ENCODE assay signal across 9 cellular contexts in the genomic region with DNA sequence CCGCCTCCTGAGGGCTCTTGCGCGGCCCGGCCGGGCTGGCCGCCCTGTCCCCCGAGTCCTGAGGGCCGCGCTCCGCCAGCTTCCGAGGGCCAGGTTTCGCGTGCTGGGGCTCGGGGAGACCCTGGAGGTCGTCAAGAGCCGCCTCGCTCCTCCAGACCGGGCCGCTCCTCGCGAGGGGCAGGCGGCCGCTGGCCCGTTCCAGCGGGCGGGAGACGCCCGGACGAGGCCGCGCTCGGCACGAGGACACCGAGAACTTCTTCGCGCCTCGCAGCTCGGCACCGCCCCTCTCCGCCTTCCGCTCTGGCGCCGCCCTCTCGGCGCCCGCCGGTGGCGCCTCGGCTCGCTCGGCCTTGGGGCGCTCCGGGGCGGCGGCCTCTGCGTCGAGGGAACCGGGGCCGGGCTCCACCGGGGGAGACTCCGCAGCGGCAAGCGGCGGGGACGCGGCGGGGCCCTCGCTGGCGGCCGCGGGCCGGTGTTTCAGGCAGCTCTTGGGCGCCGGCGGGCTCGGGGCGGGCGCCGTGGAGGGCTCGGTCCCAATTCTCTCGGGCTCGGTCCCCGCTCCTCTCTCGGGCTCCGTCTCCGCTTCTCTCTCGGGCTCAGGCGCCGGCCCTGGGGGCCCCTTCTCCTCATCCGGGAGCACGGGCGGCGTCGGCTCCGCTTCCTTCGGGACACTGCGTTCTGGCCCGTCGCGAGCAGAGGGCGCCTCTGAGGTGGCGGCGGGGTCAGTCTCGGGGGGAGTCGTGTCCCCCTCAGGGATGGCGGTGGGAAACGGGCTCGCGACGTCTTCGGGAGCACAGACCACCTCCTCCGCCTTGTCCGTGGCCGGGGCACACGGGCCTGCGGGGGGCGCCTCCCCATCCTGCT.
DNase-seq lines count a peak whose midpoint lies in the region; ATAC-seq and TF ChIP-seq lines count a peak whose summit lies in the region.
"Had no signal": no experiment of that assay in that cellular context is flagged by ENCODE, and none has a peak within 500 bp of the region (broad histone marks: within the 10 kb centered on the region; RNA-seq: fewer than 3 reads in every experiment).

No MANE protein-coding gene starts in this region.

- peaks cover 2% of the 10 kb centered on the region for H3K36me3 Mint-ChIP-seq in activated CD4-positive, alpha-beta T cell treated with anti-CD3 and anti-CD28 coated beads, Interleukin-2, amount 10 ng/mL, durations not matched to agents 24 days and 14 days (ENCODE audit: low read depth)

- H3K27me3 ChIP-seq in A673 (replicated peaks; ENCODE audit: insufficient read depth, low read depth, low read length, poor library complexity) (peaks cover 27% of the 10 kb centered on the region), mesendoderm (ENCODE audit: insufficient read depth, low read length, poor library complexity) (peaks cover 1% of the 10 kb centered on the region)

- peak overlapping the region; percentile 74 for H3K4me3 Mint-ChIP-seq in activated CD4-positive, alpha-beta T cell treated with anti-CD3 and anti-CD28 coated beads, Interleukin-2, amount 10 ng/mL, durations not matched to agents 24 days and 14 days

- H4K8ac ChIP-seq in mesendoderm (ENCODE audit: low read depth, low read length): no peak overlapping the region

- peak overlapping the region; percentile 57 for H3K4me2 ChIP-seq in mesendoderm (ENCODE audit: low read length)

- H2AK5ac ChIP-seq in mesendoderm (ENCODE audit: low read length): no peak overlapping the region

- peak overlapping the region; percentile 38 for H3K4ac ChIP-seq in mesendoderm (ENCODE audit: low read depth, low read length)

- POLR2A ChIA-PET in A673 (lab: Charles Lee; ENCODE audit: low non-redundant PET): no interaction called here

- H3K56ac ChIP-seq in mesendoderm (ENCODE audit: low read length): peak overlapping the region; percentile 79

- H3K36me3 ChIP-seq in A673 (ENCODE audit: insufficient read depth, low read length, poor library complexity, severe bottlenecking) (no peaks in the 10 kb centered on the region), mesendoderm (ENCODE audit: control insufficient read depth, insufficient read depth, low read length) (no peaks in the 10 kb centered on the region)

- H2BK120ac ChIP-seq in mesendoderm (ENCODE audit: low read depth, low read length): no peak overlapping the region

- no peak for ATAC-seq in HG02763 (IDR thresholded peaks at IDR 0.05; ENCODE audit: unreplicated experiment)
- no peak for ATAC-seq in GM21447 (IDR thresholded peaks at IDR 0.05; ENCODE audit: unreplicated experiment)
- ATAC-seq: Panc1 had no signal

- intact Hi-C loops in A673 (cut with micrococcal nuclease; ENCODE audit: unreplicated experiment): no loop called here
- intact Hi-C loops in activated CD4-positive, alpha-beta T cell treated with anti-CD3 and anti-CD28 coated beads, Interleukin-2, amount 10 ng/mL, durations not matched to agents 24 days and 14 days (cut with micrococcal nuclease): loop anchor here (5.0 kb wide), 1 partner anchor 90 kb away; the partner anchor contains the start of gene MGAT4A

- H3K27ac ChIP-seq in A673 (ENCODE audit: low read depth, low read length, poor library complexity, severe bottlenecking) (no peak overlapping the region), mesendoderm (ENCODE audit: low read depth, low read length) (no peak overlapping the region)

- H3K79me1 ChIP-seq in mesendoderm (ENCODE audit: low read length): no peaks in the 10 kb centered on the region

- TF ChIP-seq CTCF in A673 (conservative IDR thresholded peaks at IDR 0.05; ENCODE audit: low read depth, low read length): peak; percentile 31

- CTCF ChIA-PET in A673 (lab: Charles Lee): no interaction called here

- DNase-seq in A673 (ENCODE audit: low spot score) (no peak), dermis blood vessel endothelial cell (peak; percentile 67), mesendoderm (peak; percentile 51), AG08396 (ENCODE audit: low spot score) (no peak)
- peak; percentile 92 for DNase-seq in activated CD4-positive, alpha-beta T cell treated with anti-CD3 and anti-CD28 coated beads, Interleukin-2, amount 10 ng/mL, durations not matched to agents 24 days and 14 days
- peak; percentile 19 for DNase-seq in stimulated activated CD8-positive, alpha-beta memory T cell treated with anti-CD3 and anti-CD28 coated beads, Interleukin-15, amount 100 ng/mL, for 1 hour (ENCODE audit: low read depth)

- no TSS peak for BruUV-seq in A673 (replicated peaks; lab: Mats Ljungman, UMichigan)

- WGBS in mesendoderm (ENCODE audit: extremely low coverage, insufficient coverage, low lambda C conversion rate): no CpG with 5 or more reads among the region's 117 CpGs

- no peaks in the 10 kb centered on the region for H3K79me2 ChIP-seq in mesendoderm (ENCODE audit: control insufficient read depth, insufficient read depth, low read length)

- H3K27me3 Mint-ChIP-seq in activated CD4-positive, alpha-beta T cell treated with anti-CD3 and anti-CD28 coated beads, Interleukin-2, amount 10 ng/mL, durations not matched to agents 24 days and 14 days: peaks cover 5% of the 10 kb centered on the region

- H3K4me3 ChIP-seq in A673 (ENCODE audit: low read depth, low read length, poor library complexity, severe bottlenecking) (peak overlapping the region; percentile 32), mesendoderm (ENCODE audit: low read length) (no peak overlapping the region)

- peaks cover 10% of the 10 kb centered on the region for H3K4me1 Mint-ChIP-seq in activated CD4-positive, alpha-beta T cell treated with anti-CD3 and anti-CD28 coated beads, Interleukin-2, amount 10 ng/mL, durations not matched to agents 24 days and 14 days

- no peaks in the 10 kb centered on the region for H3K9me3 Mint-ChIP-seq in activated CD4-positive, alpha-beta T cell treated with anti-CD3 and anti-CD28 coated beads, Interleukin-2, amount 10 ng/mL, durations not matched to agents 24 days and 14 days

- no peak overlapping the region for H2BK5ac ChIP-seq in mesendoderm (ENCODE audit: low read length)

- H3K9ac ChIP-seq in mesendoderm (ENCODE audit: low read length): peak overlapping the region; percentile 54

- H3K9me3 ChIP-seq in A673 (ENCODE audit: low read depth, low read length, poor library complexity, severe bottlenecking): no peaks in the 10 kb centered on the region

- H3K18ac ChIP-seq in mesendoderm (ENCODE audit: low read length): peak overlapping the region; percentile 22

- H3K27ac Mint-ChIP-seq in activated CD4-positive, alpha-beta T cell treated with anti-CD3 and anti-CD28 coated beads, Interleukin-2, amount 10 ng/mL, durations not matched to agents 24 days and 14 days: no peak overlapping the region

- H4K5ac ChIP-seq in mesendoderm (ENCODE audit: low read length): no peak overlapping the region

- H3K23ac ChIP-seq in mesendoderm (ENCODE audit: low read length): no peak overlapping the region

- H3K4me1 ChIP-seq in A673 (ENCODE audit: insufficient read depth, low read length, poor library complexity, severe bottlenecking) (peaks cover 5% of the 10 kb centered on the region), mesendoderm (ENCODE audit: control insufficient read depth, low read depth, low read length) (no peaks in the 10 kb centered on the region)

- no peak overlapping the region for H2BK15ac ChIP-seq in mesendoderm (replicated peaks; ENCODE audit: low read depth)

Comparison
In these comparisons a context has a peak if more than half of its experiments do, and no peak if none do; other contexts are left out.
1. DNase-seq: peak in activated CD4-positive, alpha-beta T cell treated with anti-CD3 and anti-CD28 coated beads, Interleukin-2, amount 10 ng/mL, durations not matched to agents 24 days and 14 days (single experiment), dermis blood vessel endothelial cell (single experiment), mesendoderm (single experiment) and stimulated activated CD8-positive, alpha-beta memory T cell treated with anti-CD3 and anti-CD28 coated beads, Interleukin-15, amount 100 ng/mL, for 1 hour (single experiment); none in A673 (single experiment) and AG08396 (single experiment).